Comparison of ENCODE assay signal across 32 cellular contexts in genomic region chr18:40431071-40431998, GRCh38.
A peak's percentile ranks its signal among the peaks of the same experiment; 100 is the strongest.
DNase-seq lines count a peak whose midpoint lies in the region; ATAC-seq, FAIRE-seq and TF ChIP-seq lines count a peak whose summit lies in the region.
"Had no signal": no experiment of that assay in that cellular context is flagged by ENCODE, and none has a peak within 500 bp of the region (broad histone marks: within the 10 kb centered on the region; RNA-seq: fewer than 3 reads in every experiment).

No MANE protein-coding gene starts in this region.

- H3K4me3 Mint-ChIP-seq in stimulated activated memory B cell treated with anti-CD40 and anti-IgM and Interleukin-4, amounts not matched to agents 10 μg/mL and 1 μg/mL and 100 μg/mL, for 72 hours, result no peak overlapping the region
- no peak overlapping the region for H3K4me3 Mint-ChIP-seq in chondrocyte (ENCODE audit: unreplicated experiment)
- H3K4me3 Mint-ChIP-seq: activated CD8-positive, alpha-beta T cell treated with anti-CD3 and anti-CD28 coated beads for 36 hours; B cell; CD8-positive, alpha-beta memory T cell; dendritic cell treated with granulocyte-macrophage colony-stimulating factor and Interleukin-4, amounts not matched to agents 40 ng/mL and 50 ng/mL, for 4 days; immature natural killer cell; naive B cell; T-helper 17 cell had no signal

- intact Hi-C loops in left ventricle myocardium superior (cut with micrococcal nuclease) (no loop called here), Right ventricle myocardium inferior (cut with DNase I) (no loop called here)

- ATAC-seq in left ventricle myocardium superior, result peak; percentile 49
- no peak for ATAC-seq in Right ventricle myocardium inferior
- ATAC-seq in GM19351 (IDR thresholded peaks at IDR 0.05; ENCODE audit: unreplicated experiment), result no peak
- ATAC-seq in stimulated activated memory B cell treated with anti-CD40 and anti-IgM and Interleukin-4, amounts not matched to agents 10 μg/mL and 1 μg/mL and 100 μg/mL, for 72 hours, result no peak
- ATAC-seq: activated CD8-positive, alpha-beta T cell treated with anti-CD3 and anti-CD28 coated beads for 36 hours; activated naive CD4-positive, alpha-beta T cell treated with anti-CD3 and anti-CD28 coated beads, Interleukin-2, amount 50 U/mL, for 72 hours; left lobe of liver; SK-N-SH treated with all-trans-retinoic acid at 6 μM for 48 hours; T-helper 17 cell had no signal

- no peaks in the 10 kb centered on the region for H3K4me1 Mint-ChIP-seq in stimulated activated memory B cell treated with anti-CD40 and anti-IgM and Interleukin-4, amounts not matched to agents 10 μg/mL and 1 μg/mL and 100 μg/mL, for 72 hours
- no peaks in the 10 kb centered on the region for H3K4me1 Mint-ChIP-seq in chondrocyte (ENCODE audit: low read depth)
- H3K4me1 Mint-ChIP-seq: B cell; CD8-positive, alpha-beta memory T cell; immature natural killer cell; naive B cell; T-helper 17 cell had no signal

- no peaks in the 10 kb centered on the region for H3K27me3 Mint-ChIP-seq in stimulated activated memory B cell treated with anti-CD40 and anti-IgM and Interleukin-4, amounts not matched to agents 10 μg/mL and 1 μg/mL and 100 μg/mL, for 72 hours
- no peaks in the 10 kb centered on the region for H3K27me3 Mint-ChIP-seq in chondrocyte (ENCODE audit: low read depth)
- H3K27me3 Mint-ChIP-seq: activated CD8-positive, alpha-beta T cell treated with anti-CD3 and anti-CD28 coated beads for 36 hours; B cell; CD8-positive, alpha-beta memory T cell; dendritic cell treated with granulocyte-macrophage colony-stimulating factor and Interleukin-4, amounts not matched to agents 40 ng/mL and 50 ng/mL, for 4 days; naive B cell; progenitor cell of endocrine pancreas; T-helper 17 cell had no signal

- peak; percentile 82 for FAIRE-seq in endometrium (lab: Jason Lieb, UNC)

- DNase-seq in left ventricle myocardium superior, result no peak
- no peak for DNase-seq in Right ventricle myocardium inferior (ENCODE audit: missing footprints)
- DNase-seq in NCI-H82 treated with DMSO at 0.1 percent for 48 hours (lab: John Stamatoyannopoulos, UW; ENCODE audit: unreplicated experiment), result peak; percentile 65
- no peak for DNase-seq in superior temporal gyrus (ENCODE audit: extremely low spot score)
- DNase-seq in chondrocyte (ENCODE audit: low spot score), result no peak
- DNase-seq: activated CD4-positive, alpha-beta T cell treated with anti-CD3 and anti-CD28 coated beads for 1 hour; activated CD8-positive, alpha-beta T cell treated with anti-CD3 and anti-CD28 coated beads for 36 hours; aorta; caudate nucleus; CD8-positive, alpha-beta memory T cell; DND-41; HCEC 1CT; hypothalamus; immature natural killer cell; KG1; mesendoderm; naive B cell; NCI-H1436; NCI-H510A treated with DMSO at 0.1 percent for 48 hours; stimulated activated naive CD4-positive, alpha-beta T cell treated with Interleukin-2 at 50 U/mL for 16 hours; T-helper 17 cell; uterus had no signal

- no peak overlapping the region for H3K27ac Mint-ChIP-seq in stimulated activated memory B cell treated with anti-CD40 and anti-IgM and Interleukin-4, amounts not matched to agents 10 μg/mL and 1 μg/mL and 100 μg/mL, for 72 hours
- H3K27ac Mint-ChIP-seq in chondrocyte (ENCODE audit: unreplicated experiment), result no peak overlapping the region
- H3K27ac Mint-ChIP-seq: activated CD8-positive, alpha-beta T cell treated with anti-CD3 and anti-CD28 coated beads for 36 hours; activated naive CD4-positive, alpha-beta T cell treated with anti-CD3 and anti-CD28 coated beads, Interleukin-2, amount 50 U/mL, for 72 hours; activated T-helper 2 cell treated with anti-CD3 and anti-CD28 coated beads, Interferon-gamma antibody, Interleukin-2, Interleukin-4, amounts not matched to agents 10 μg/mL and 5 μg/mL and 100 μg/mL, durations not matched to agents 14 hours and 24 hours and 36 hours; B cell; CD8-positive, alpha-beta memory T cell; dendritic cell treated with granulocyte-macrophage colony-stimulating factor and Interleukin-4, amounts not matched to agents 40 ng/mL and 50 ng/mL, for 4 days; immature natural killer cell; naive B cell; progenitor cell of endocrine pancreas; T-helper 17 cell had no signal

- no peaks in the 10 kb centered on the region for H3K36me3 Mint-ChIP-seq in stimulated activated memory B cell treated with anti-CD40 and anti-IgM and Interleukin-4, amounts not matched to agents 10 μg/mL and 1 μg/mL and 100 μg/mL, for 72 hours
- no peaks in the 10 kb centered on the region for H3K36me3 Mint-ChIP-seq in chondrocyte (ENCODE audit: low read depth)
- H3K36me3 Mint-ChIP-seq: CD8-positive, alpha-beta memory T cell; immature natural killer cell; naive B cell had no signal

- no peak for TF ChIP-seq CTCF in chondrocyte (IDR thresholded peaks at IDR 0.05)

- H3K9me3 Mint-ChIP-seq in stimulated activated memory B cell treated with anti-CD40 and anti-IgM and Interleukin-4, amounts not matched to agents 10 μg/mL and 1 μg/mL and 100 μg/mL, for 72 hours, result no peaks in the 10 kb centered on the region
- H3K9me3 Mint-ChIP-seq in chondrocyte (ENCODE audit: low read depth), result no peaks in the 10 kb centered on the region
- H3K9me3 Mint-ChIP-seq: dendritic cell treated with granulocyte-macrophage colony-stimulating factor and Interleukin-4, amounts not matched to agents 40 ng/mL and 50 ng/mL, for 4 days had no signal
